In genomic region chr2:136008205-136008865, GRCh38 we compare ENCODE assay signal across 8 cellular contexts. TPM values are rescaled to one million over a fixed set of nuclear protein-coding genes. Genes with fewer than 3 reads are reported as not detected.
DNase-seq lines count a peak whose midpoint lies in the region; ATAC-seq and TF ChIP-seq lines count a peak whose summit lies in the region.

No MANE protein-coding gene starts in this region.

- intact Hi-C loops in activated CD4-positive, alpha-beta memory T cell treated with anti-CD3 and anti-CD28 coated beads for 36 hours (cut with micrococcal nuclease), result loop anchor here (1.0 to 5.0 kb wide), 11 partner anchors 23 to 374 kb away; partner anchors contain the start of genes CXCR4 and DARS1
- intact Hi-C loops in left ventricle myocardium superior (cut with micrococcal nuclease), result no loop called here

- H3K27me3 Mint-ChIP-seq in activated CD4-positive, alpha-beta memory T cell treated with anti-CD3 and anti-CD28 coated beads for 36 hours, result no peaks in the 10 kb centered on the region

- ATAC-seq in HG03565 (IDR thresholded peaks at IDR 0.05; ENCODE audit: unreplicated experiment) (peak; percentile 42), left ventricle myocardium superior (peak; percentile 75), HG03520 (IDR thresholded peaks at IDR 0.05; ENCODE audit: unreplicated experiment) (no peak), HG02571 (IDR thresholded peaks at IDR 0.05; ENCODE audit: unreplicated experiment) (no peak), SK-N-SH treated with all-trans-retinoic acid at 6 μM for 48 hours (no peak)

- DNase-seq in activated CD4-positive, alpha-beta memory T cell treated with anti-CD3 and anti-CD28 coated beads for 36 hours, result peak; percentile 87
- DNase-seq in left ventricle myocardium superior (peak; percentile 40), SHP77 treated with DMSO at 0.1 percent for 48 hours (lab: John Stamatoyannopoulos, UW) (no peak)
- DNase-seq in stimulated activated CD8-positive, alpha-beta memory T cell treated with anti-CD3 and anti-CD28 coated beads, Interleukin-7, amount 100 ng/mL, for 4 hours (ENCODE audit: low read depth in 2 of 2), result peak; percentile 41 to 61

- peak overlapping the region; percentile 72 for H3K27ac Mint-ChIP-seq in activated CD4-positive, alpha-beta memory T cell treated with anti-CD3 and anti-CD28 coated beads for 36 hours

- H3K4me1 Mint-ChIP-seq in activated CD4-positive, alpha-beta memory T cell treated with anti-CD3 and anti-CD28 coated beads for 36 hours (ENCODE audit: low read depth), result peaks cover 49% of the 10 kb centered on the region

- CTCF ChIA-PET in activated CD4-positive, alpha-beta memory T cell treated with anti-CD3 and anti-CD28 coated beads for 36 hours (lab: Charles Lee), result no interaction called here

- H3K4me3 Mint-ChIP-seq in activated CD4-positive, alpha-beta memory T cell treated with anti-CD3 and anti-CD28 coated beads for 36 hours, result no peak overlapping the region

- POLR2A ChIA-PET in activated CD4-positive, alpha-beta memory T cell treated with anti-CD3 and anti-CD28 coated beads for 36 hours (lab: Charles Lee), result interaction anchor here (0.7 to 2.0 kb wide), 3 partner anchors 49 to 374 kb away, joined by 3 to 5 read pairs (median 4); no protein-coding TSS in a partner anchor

- H3K36me3 Mint-ChIP-seq in activated CD4-positive, alpha-beta memory T cell treated with anti-CD3 and anti-CD28 coated beads for 36 hours, result peaks cover 5% of the 10 kb centered on the region

- no peaks in the 10 kb centered on the region for H3K9me3 Mint-ChIP-seq in activated CD4-positive, alpha-beta memory T cell treated with anti-CD3 and anti-CD28 coated beads for 36 hours

TF ChIP-seq in SK-N-SH treated with all-trans-retinoic acid at 6 μM for 48 hours, 23 proteins besides CTCF, POLR2A, EP300 and RAD21:
- TF ChIP-seq OSR1 (CRISPR knock-in tag; IDR thresholded peaks at IDR 0.05), result no peak
- no peak for TF ChIP-seq TOX (CRISPR knock-in tag; IDR thresholded peaks at IDR 0.05; ENCODE audit: borderline replicate concordance)
- TF ChIP-seq TCF4 (CRISPR knock-in tag; IDR thresholded peaks at IDR 0.05; ENCODE audit: borderline replicate concordance), result no peak
- no peak for TF ChIP-seq CSDC2 (CRISPR knock-in tag; IDR thresholded peaks at IDR 0.05)
- TF ChIP-seq ZFP30 (CRISPR knock-in tag; IDR thresholded peaks at IDR 0.05), result no peak
- TF ChIP-seq RARB (CRISPR knock-in tag; IDR thresholded peaks at IDR 0.05), result no peak
- TF ChIP-seq CREB5 (CRISPR knock-in tag; IDR thresholded peaks at IDR 0.05; ENCODE audit: low read depth), result no peak
- TF ChIP-seq CSRNP3 (CRISPR knock-in tag; IDR thresholded peaks at IDR 0.05), result no peak
- TF ChIP-seq SNAI2 (CRISPR knock-in tag; IDR thresholded peaks at IDR 0.05), result no peak

RNA-seq across cellular contexts. Expression of gene DARS1, which starts 22.9 kb away (rescaled TPM):
- total RNA-seq in activated CD4-positive, alpha-beta memory T cell treated with anti-CD3 and anti-CD28 coated beads for 36 hours, result 100 to 1,000 TPM; 215 to 218 TPM
- total RNA-seq in left ventricle myocardium superior, result 62.0 TPM

Comparison
In these comparisons a context has a peak if more than half of its experiments do, and no peak if none do; other contexts are left out.
1. ATAC-seq: peak in HG03565 (single experiment) and left ventricle myocardium superior (single experiment); none in HG03520 (single experiment), HG02571 (single experiment) and SK-N-SH treated with all-trans-retinoic acid at 6 μM for 48 hours (single experiment).